ENCODE assay signal across 1 cellular context in genomic region chr4:151430737-151431457, GRCh38.
TF ChIP-seq lines count a peak whose summit lies in the region.

No MANE protein-coding gene starts in this region.

TF ChIP-seq in WTC11, 78 proteins besides CTCF, POLR2A, EP300 and RAD21 (continued from another document):
- TF ChIP-seq MAX (CRISPR knock-in tag; IDR thresholded peaks at IDR 0.05) (no peak), AFF4 (CRISPR knock-in tag; IDR thresholded peaks at IDR 0.05; ENCODE audit: borderline replicate concordance) (no peak), IRF1 (CRISPR knock-in tag; IDR thresholded peaks at IDR 0.05) (no peak), CDX4 (CRISPR knock-in tag; IDR thresholded peaks at IDR 0.05; ENCODE audit: borderline replicate concordance) (no peak), SMAD3 (CRISPR knock-in tag; IDR thresholded peaks at IDR 0.05; ENCODE audit: borderline replicate concordance) (no peak), NR3C1 (CRISPR knock-in tag; conservative IDR thresholded peaks at IDR 0.05; ENCODE audit: low read depth) (no peak), MLX (CRISPR knock-in tag; IDR thresholded peaks at IDR 0.05) (no peak), CBFB (CRISPR knock-in tag; IDR thresholded peaks at IDR 0.05; ENCODE audit: low read depth) (no peak)
